ENCODE assay signal across 7 cellular contexts in genomic region chr11:57657290-57658022, GRCh38. TPM values are rescaled to one million over a fixed set of nuclear protein-coding genes. Genes with fewer than 3 reads are reported as not detected.
DNase-seq lines count a peak whose midpoint lies in the region; ATAC-seq and TF ChIP-seq lines count a peak whose summit lies in the region.

Gene CLP1 (plus strand): TSS chr11:57657762. CDS start chr11:57659477, 1,715 bp downstream.

- in situ Hi-C loops in astrocyte of the cerebellum (cut with HindIII; ENCODE audit: low sequenced_read_pairs) = no loop called here

- TF ChIP-seq CTCF in astrocyte of the cerebellum (IDR thresholded peaks at IDR 0.05; ENCODE audit: low read depth, low read length, missing control alignments) = no peak

- DNase-seq in NCI-H2029 (lab: John Stamatoyannopoulos, UW) = peak; percentile 97
- peak; percentile 99 for DNase-seq in T-helper 22 cell (ENCODE audit: low read depth)
- DNase-seq in astrocyte of the cerebellum (ENCODE audit: low read depth) = peak; percentile 96
- DNase-seq in hepatic stellate cell (ENCODE audit: low spot score) = peak; percentile 93
- peak; percentile 96 for DNase-seq in renal cortical epithelial cell (ENCODE audit: low read depth)

- peak within 1 kb of the TSS; percentile 93 for H3K4me3 ChIP-seq in astrocyte of the cerebellum (ENCODE audit: low read depth, low read length)

- ATAC-seq in GM18505 (IDR thresholded peaks at IDR 0.05; ENCODE audit: unreplicated experiment) (peak; percentile 99), HG02973 (IDR thresholded peaks at IDR 0.05; ENCODE audit: unreplicated experiment) (peak; percentile 98)

- TF ChIP-seq POLR2A in GM18505 (IDR thresholded peaks at IDR 0.05; ENCODE audit: borderline replicate concordance, extremely low read depth, insufficient read depth, insufficient read length) = peak; percentile 81

RNA-seq across cellular contexts. Expression of gene CLP1, which starts in this region (rescaled TPM):
- total RNA-seq in renal cortical epithelial cell = 20.3 and 34.6 TPM in 2 replicates

Comparison
In these comparisons a context has a peak if more than half of its experiments do, and no peak if none do; other contexts are left out.
1. Peak in every context shown above with its lines: DNase-seq, ATAC-seq and H3K4me3 ChIP-seq.